ENCODE assay signal across 8 cellular contexts in genomic region chr2:201126308-201127127, GRCh38. TPM values are rescaled to one million over a fixed set of nuclear protein-coding genes. Genes with fewer than 3 reads are reported as not detected.
A peak's percentile ranks its signal among the peaks of the same experiment; 100 is the strongest.
DNase-seq lines count a peak whose midpoint lies in the region; ATAC-seq and TF ChIP-seq lines count a peak whose summit lies in the region.

No MANE protein-coding gene starts in this region.

- H3K27ac Mint-ChIP-seq in IgD-negative memory B cell (peak overlapping the region; percentile 90 to 100 (median 100)), nephron (peak overlapping the region in 2 of 3 experiments; percentile 11 to 14)

- H3K4me3 Mint-ChIP-seq in IgD-negative memory B cell, result peak overlapping the region; percentile 75 to 100 (median 88)
- no peak overlapping the region for H3K4me3 Mint-ChIP-seq in nephron

- H3K9ac ChIP-seq in colonic mucosa (ENCODE audit: low read depth in 2 of 2, low read length in 2 of 2), result peak overlapping the region; percentile 48 to 84

- TF ChIP-seq CTCF in colonic mucosa (IDR thresholded peaks at IDR 0.05) (no peak), nephron (IDR thresholded peaks at IDR 0.05; ENCODE audit: unreplicated experiment in 3 of 3) (no peak)

- ATAC-seq in left colon, result no peak

- H3K9me3 ChIP-seq in colonic mucosa, result no peaks in the 10 kb centered on the region

- intact Hi-C loops in colonic mucosa (cut with DNase I) (no loop called here), left colon (cut with DNase I, micrococcal nuclease) (no loop called here)

- peak overlapping the region; percentile 92 for H3K27ac ChIP-seq in colonic mucosa

- H3K27me3 Mint-ChIP-seq in IgD-negative memory B cell, result peaks cover 2% of the 10 kb centered on the region
- H3K27me3 Mint-ChIP-seq in nephron (ENCODE audit: low read depth), result peaks cover 12% of the 10 kb centered on the region

- H3K9me3 Mint-ChIP-seq in IgD-negative memory B cell (no peaks in the 10 kb centered on the region), nephron (no peaks in the 10 kb centered on the region)

- peak; percentile 33 for DNase-seq in activated naive CD4-positive, alpha-beta T cell treated with Interleukin-2 at 50 U/mL for 16 hours
- no peak for DNase-seq in activated naive CD4-positive, alpha-beta T cell (lab: John Stamatoyannopoulos, UW)
- DNase-seq in colonic mucosa (no peak), epidermal melanocyte (ENCODE audit: insufficient read length, low spot score) (no peak), left colon (no peak), NCI-H2196 treated with DMSO at 0.1 percent for 48 hours (lab: John Stamatoyannopoulos, UW; ENCODE audit: unreplicated experiment) (no peak)

- no peaks in the 10 kb centered on the region for H3K36me3 ChIP-seq in colonic mucosa

- H3K4me1 Mint-ChIP-seq in IgD-negative memory B cell (peaks cover 69 to 83% (median 80%) of the 10 kb centered on the region in 3 donors), nephron (peaks cover 25% of the 10 kb centered on the region)

- H3K4me1 ChIP-seq in colonic mucosa, result peaks cover 42% of the 10 kb centered on the region

- H3K27me3 ChIP-seq in colonic mucosa, result no peaks in the 10 kb centered on the region

- no peak overlapping the region for H3K4me3 ChIP-seq in colonic mucosa

- H3K36me3 Mint-ChIP-seq in IgD-negative memory B cell (peaks cover 17% of the 10 kb centered on the region), nephron (ENCODE audit: low read depth) (no peaks in the 10 kb centered on the region)

RNA-seq across cellular contexts. Expression of gene CFLAR, which starts 10.6 kb away (rescaled TPM):
- polyA plus RNA-seq in IgD-negative memory B cell, result 104 TPM
- 100 to 1,000 TPM in 1 of 2 donors, 10 to 100 TPM in 1; 90.1 to 126 TPM for total RNA-seq in colonic mucosa
- 100 to 1,000 TPM; 139 to 152 TPM for total RNA-seq in left colon

RNA-seq across cellular contexts. Expression of gene NDUFB3, which starts 54.7 kb away (rescaled TPM):
- 188 TPM for polyA plus RNA-seq in IgD-negative memory B cell
- total RNA-seq in colonic mucosa (100 to 1,000 TPM; 159 to 199 TPM), left colon (100 to 1,000 TPM; 152 to 153 TPM)

RNA-seq across cellular contexts. Expression of gene HYCC2, which starts 55.0 kb away (rescaled TPM):
- 15.1 TPM for polyA plus RNA-seq in IgD-negative memory B cell
- total RNA-seq in colonic mucosa (10 to 100 TPM; 23.9 to 52.6 TPM), left colon (10 to 100 TPM; 45.0 to 46.2 TPM)

RNA-seq across cellular contexts. Expression of gene CASP10, which starts 56.4 kb away (rescaled TPM):
- polyA plus RNA-seq in IgD-negative memory B cell, result 14.9 TPM
- total RNA-seq in colonic mucosa, result 10 to 100 TPM; 28.0 to 52.3 TPM
- 10 to 100 TPM; 44.3 to 56.0 TPM for total RNA-seq in left colon

Comparison
In these comparisons a context has a peak if more than half of its experiments do, and no peak if none do; other contexts are left out.
1. H3K4me3 Mint-ChIP-seq: peak in IgD-negative memory B cell (4 of 4); none in nephron (0 of 3).